In the genomic region with DNA sequence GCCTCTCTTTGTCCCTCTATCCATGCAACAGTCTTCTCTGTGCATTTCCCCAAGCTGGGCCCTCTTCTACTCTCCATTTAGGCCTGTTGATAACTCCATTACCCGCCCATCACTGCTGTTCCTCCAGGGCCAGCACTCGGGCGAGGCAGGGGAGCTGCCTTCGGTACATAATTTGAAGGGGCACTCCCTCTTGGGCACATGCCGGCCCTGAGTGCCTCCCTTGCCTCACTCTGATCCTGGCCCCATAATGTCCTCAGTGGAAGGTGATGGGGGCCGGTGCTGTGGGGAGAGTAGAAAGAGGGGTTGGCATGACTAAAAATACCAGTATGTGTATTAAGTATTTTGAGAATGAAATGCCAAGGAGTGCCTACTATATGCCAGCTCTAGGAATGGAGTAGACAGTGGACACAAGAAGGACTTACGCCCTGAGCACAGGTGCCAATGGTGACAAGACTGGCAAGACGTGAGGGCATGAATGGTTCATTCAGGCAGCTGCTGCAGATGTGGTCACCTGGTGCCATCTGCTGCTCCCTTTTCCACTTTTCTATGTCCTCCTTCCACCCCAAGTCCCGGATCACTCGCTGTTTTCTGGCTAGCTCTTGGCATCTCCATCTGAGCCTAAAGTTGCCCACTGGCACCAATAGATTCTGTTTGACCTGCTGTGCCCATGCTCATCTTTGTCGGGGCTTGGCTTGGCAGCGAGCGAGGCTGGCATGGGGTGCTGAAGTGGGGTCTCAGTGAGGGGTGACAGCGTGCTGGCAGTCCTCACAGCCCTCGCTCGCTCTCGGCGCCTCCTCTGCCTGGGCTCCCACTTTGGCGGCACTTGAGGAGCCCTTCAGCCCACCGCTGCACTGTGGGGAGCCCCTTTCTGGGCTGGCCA, we compare ENCODE assay signal across 13 cellular contexts.
"Had no signal": no experiment of that assay in that cellular context is flagged by ENCODE, and none has a peak within 500 bp of the region (broad histone marks: within the 10 kb centered on the region; RNA-seq: fewer than 3 reads in every experiment).

No MANE protein-coding gene starts in this region.

- H3K4me1 ChIP-seq: colonic mucosa, pancreas had no signal

- H3K4me3 ChIP-seq: colonic mucosa, heart right ventricle, left lung, pancreas, skin epidermis, tibial nerve, vagina had no signal

- DNase-seq: activated CD4-positive, alpha-beta T cell treated with anti-CD3 and anti-CD28 coated beads for 4 hours; activated CD8-positive, alpha-beta memory T cell treated with anti-CD3 and anti-CD28 coated beads, Interleukin-2, amount 50 U/mL, for 48 hours; activated CD8-positive, alpha-beta T cell treated with anti-CD3 and anti-CD28 coated beads for 36 hours; colonic mucosa; effector CD4-positive, alpha-beta T cell; heart right ventricle had no signal

- H3K27me3 ChIP-seq: colonic mucosa, pancreas, tibial nerve, vagina had no signal

- H3K36me3 ChIP-seq: colonic mucosa, left lung, pancreas, tibial nerve, vagina had no signal

- ATAC-seq: activated CD8-positive, alpha-beta T cell treated with anti-CD3 and anti-CD28 coated beads for 36 hours; heart right ventricle; left lung; pancreas; stimulated activated memory B cell treated with anti-CD40 and anti-IgM and Interleukin-4, amounts not matched to agents 10 μg/mL and 1 μg/mL and 100 μg/mL, for 72 hours had no signal

- H3K4me3 Mint-ChIP-seq: activated CD8-positive, alpha-beta T cell treated with anti-CD3 and anti-CD28 coated beads for 36 hours; nephron; stimulated activated memory B cell treated with anti-CD40 and anti-IgM and Interleukin-4, amounts not matched to agents 10 μg/mL and 1 μg/mL and 100 μg/mL, for 72 hours had no signal

- H3K27ac Mint-ChIP-seq: activated CD8-positive, alpha-beta T cell treated with anti-CD3 and anti-CD28 coated beads for 36 hours; nephron; stimulated activated memory B cell treated with anti-CD40 and anti-IgM and Interleukin-4, amounts not matched to agents 10 μg/mL and 1 μg/mL and 100 μg/mL, for 72 hours had no signal

- H3K27ac ChIP-seq: colonic mucosa, heart right ventricle, left lung, pancreas, skin epidermis, tibial nerve, vagina had no signal

- H3K9me3 Mint-ChIP-seq: activated CD8-positive, alpha-beta T cell treated with anti-CD3 and anti-CD28 coated beads for 36 hours; nephron; stimulated activated memory B cell treated with anti-CD40 and anti-IgM and Interleukin-4, amounts not matched to agents 10 μg/mL and 1 μg/mL and 100 μg/mL, for 72 hours had no signal

- H3K9me3 ChIP-seq: colonic mucosa, heart right ventricle, left lung, pancreas, tibial nerve, vagina had no signal
